ENCODE assay signal across 9 cellular contexts in the genomic region with DNA sequence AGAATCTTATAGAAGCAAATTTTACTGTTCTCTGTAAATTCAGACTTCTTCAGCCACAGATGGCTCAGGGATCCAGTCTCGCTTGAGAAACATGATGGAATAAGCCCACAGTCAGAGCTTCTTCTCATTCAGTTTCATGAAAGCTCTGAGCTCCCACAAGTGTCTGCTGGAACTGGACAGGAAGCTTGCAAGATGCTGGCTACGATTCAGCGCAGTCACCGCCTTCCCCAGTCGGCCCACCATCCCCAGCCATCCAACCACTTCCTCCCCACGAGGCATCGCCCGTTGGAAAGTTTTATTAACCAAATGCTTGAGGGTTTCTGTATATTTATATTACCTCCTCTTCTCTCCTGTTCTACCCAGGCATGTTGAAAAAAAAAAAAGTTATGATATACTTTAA.
A peak's percentile ranks its signal among the peaks of the same experiment; 100 is the strongest.
DNase-seq lines count a peak whose midpoint lies in the region; ATAC-seq, FAIRE-seq and TF ChIP-seq lines count a peak whose summit lies in the region.
"Had no signal": no experiment of that assay in that cellular context is flagged by ENCODE, and none has a peak within 500 bp of the region (broad histone marks: within the 10 kb centered on the region; RNA-seq: fewer than 3 reads in every experiment).

No MANE protein-coding gene starts in this region.

- no peaks in the 10 kb centered on the region for H3K36me3 Mint-ChIP-seq in activated CD4-positive, alpha-beta T cell treated with anti-CD3 and anti-CD28 coated beads for 36 hours (ENCODE audit: low read depth)

- H3K4me1 Mint-ChIP-seq in activated CD4-positive, alpha-beta T cell treated with anti-CD3 and anti-CD28 coated beads for 36 hours: peaks cover 8% of the 10 kb centered on the region

- no peak overlapping the region for H2AFZ ChIP-seq in PC-9

- H3K27ac ChIP-seq in PC-9 (peak overlapping the region; percentile 95), thoracic aorta (peak overlapping the region; percentile 13 to 37)
- H3K27ac ChIP-seq: C4-2B had no signal

- H3K4me2 ChIP-seq in PC-9: peak overlapping the region; percentile 64

- POLR2A ChIA-PET in activated CD4-positive, alpha-beta T cell treated with anti-CD3 and anti-CD28 coated beads for 36 hours (lab: Charles Lee): no interaction called here
- POLR2A ChIA-PET in PC-9 (lab: Charles Lee; ENCODE audit: unreplicated experiment): interaction anchor here (0.5 to 0.7 kb wide), 4 partner anchors 29 to 320 kb away, joined by 4 to 7 read pairs (median 4); no protein-coding TSS in a partner anchor

- H3K27me3 Mint-ChIP-seq in activated CD4-positive, alpha-beta T cell treated with anti-CD3 and anti-CD28 coated beads for 36 hours: peaks cover 2% of the 10 kb centered on the region

- BruUV-seq in PC-9 (replicated peaks; lab: Mats Ljungman, UMichigan): no TSS peak

- H3K4me3 ChIP-seq in PC-9 (peak overlapping the region; percentile 18; the same call in 1 of the 2 replicates), thoracic aorta (no peak overlapping the region)

- peaks cover 50% of the 10 kb centered on the region for H3F3A ChIP-seq in PC-9 (ENCODE audit: insufficient read depth, low read depth)

- FAIRE-seq in HTR-8/SVneo (lab: Jason Lieb, UNC): no peak

- H3K4me3 Mint-ChIP-seq in activated CD4-positive, alpha-beta T cell treated with anti-CD3 and anti-CD28 coated beads for 36 hours: no peak overlapping the region

- peak; percentile 29 for DNase-seq in activated CD4-positive, alpha-beta T cell treated with anti-CD3 and anti-CD28 coated beads for 36 hours
- DNase-seq in activated CD4-positive, alpha-beta T cell treated with anti-CD3 and anti-CD28 coated beads, Interleukin-2, amount 50 U/mL, for 1 hour: no peak
- DNase-seq in PC-9: peak; percentile 46 to 58
- DNase-seq in Right ventricle myocardium inferior (ENCODE audit: missing footprints): peak; percentile 78
- no peak for DNase-seq in thoracic aorta (ENCODE audit: low spot score)
- DNase-seq in NCI-H69 (lab: John Stamatoyannopoulos, UW): no peak
- DNase-seq in iPS-NIHi7 (ENCODE audit: extremely low spot score): no peak
- DNase-seq in HTR-8/SVneo (ENCODE audit: insufficient read length, low spot score): no peak

- no peak for TF ChIP-seq CTCF in PC-9 (conservative IDR thresholded peaks at IDR 0.05)
- no peak for TF ChIP-seq CTCF in thoracic aorta (IDR thresholded peaks at IDR 0.05)

- no peak overlapping the region for H3K27ac Mint-ChIP-seq in activated CD4-positive, alpha-beta T cell treated with anti-CD3 and anti-CD28 coated beads for 36 hours

- intact Hi-C loops in activated CD4-positive, alpha-beta T cell treated with anti-CD3 and anti-CD28 coated beads for 36 hours (cut with DNase I, micrococcal nuclease): no loop called here
- intact Hi-C loops in PC-9 (cut with micrococcal nuclease; ENCODE audit: unreplicated experiment): loop anchor here (2.0 kb wide), 2 partner anchors 77 to 121 kb away; no protein-coding TSS in a partner anchor
- intact Hi-C loops in Right ventricle myocardium inferior (cut with DNase I): no loop called here

- H3K9me3 Mint-ChIP-seq in activated CD4-positive, alpha-beta T cell treated with anti-CD3 and anti-CD28 coated beads for 36 hours (ENCODE audit: low read depth): no peaks in the 10 kb centered on the region

- no peaks in the 10 kb centered on the region for H4K20me1 ChIP-seq in PC-9 (ENCODE audit: insufficient read depth)

- H3K4me1 ChIP-seq in PC-9 (replicated peaks; ENCODE audit: insufficient read depth): peaks cover 46% of the 10 kb centered on the region
- peaks cover 26 to 56% of the 10 kb centered on the region in 2 donors for H3K4me1 ChIP-seq in thoracic aorta (ENCODE audit: control insufficient read depth in 1 of 2, low read depth in 2 of 2)

- CTCF ChIA-PET in activated CD4-positive, alpha-beta T cell treated with anti-CD3 and anti-CD28 coated beads for 36 hours (lab: Charles Lee): no interaction called here
- CTCF ChIA-PET in PC-9 (lab: Charles Lee): interaction anchor here (1.2 to 1.3 kb wide), 2 partner anchors 44 to 113 kb away, joined by 3 to 4 read pairs; no protein-coding TSS in a partner anchor

- H3K79me2 ChIP-seq in PC-9 (ENCODE audit: low read depth): peaks cover 16% of the 10 kb centered on the region; the same call in 1 of the 2 replicates

- H3K36me3 ChIP-seq in PC-9 (ENCODE audit: low read depth): no peaks in the 10 kb centered on the region
- H3K36me3 ChIP-seq in thoracic aorta: no peaks in the 10 kb centered on the region

- no peak for ATAC-seq in activated CD4-positive, alpha-beta T cell treated with anti-CD3 and anti-CD28 coated beads for 36 hours
- peak; percentile 77 for ATAC-seq in Right ventricle myocardium inferior
- no peak for ATAC-seq in thoracic aorta (ENCODE audit: insufficient number of reproducible peaks, low FRiP score, low read depth)

- H3K27me3 ChIP-seq in PC-9 (ENCODE audit: insufficient read depth, low read depth) (no peaks in the 10 kb centered on the region), thoracic aorta (replicated peaks; ENCODE audit: insufficient read depth) (no peaks in the 10 kb centered on the region)

- no peaks in the 10 kb centered on the region for H3K9me2 ChIP-seq in PC-9 (ENCODE audit: insufficient read depth)

- H3K9me3 ChIP-seq in PC-9 (ENCODE audit: insufficient read depth, low read depth) (no peaks in the 10 kb centered on the region), thoracic aorta (no peaks in the 10 kb centered on the region)

Comparison
In these comparisons a context has a peak if more than half of its experiments do, and no peak if none do; other contexts are left out.
1. DNase-seq: peak in activated CD4-positive, alpha-beta T cell treated with anti-CD3 and anti-CD28 coated beads for 36 hours (single experiment), PC-9 (2 of 2) and Right ventricle myocardium inferior (single experiment); none in activated CD4-positive, alpha-beta T cell treated with anti-CD3 and anti-CD28 coated beads, Interleukin-2, amount 50 U/mL, for 1 hour (single experiment), thoracic aorta (single experiment), NCI-H69 (single experiment), iPS-NIHi7 (single experiment) and HTR-8/SVneo (single experiment).